Comparison of ENCODE assay signal across 24 cellular contexts in genomic region chr7:142400042-142400441, GRCh38.
"Had no signal": no experiment of that assay in that cellular context is flagged by ENCODE, and none has a peak within 500 bp of the region (broad histone marks: within the 10 kb centered on the region; RNA-seq: fewer than 3 reads in every experiment).

No MANE protein-coding gene starts in this region.

- ATAC-seq: activated naive CD8-positive, alpha-beta T cell treated with anti-CD3 and anti-CD28 coated beads, Interleukin-2, amount 50 U/mL, for 24 hours; K562 had no signal

- H3K27ac Mint-ChIP-seq: activated B cell treated with CpG ODN at 0.5 μM for 24 hours; activated CD4-positive, alpha-beta memory T cell treated with anti-CD3 and anti-CD28 coated beads for 36 hours; activated naive CD4-positive, alpha-beta T cell treated with anti-CD3 and anti-CD28 coated beads, Interleukin-2, amount 10 ng/mL, durations not matched to agents 7 days and 5 days; activated naive CD8-positive, alpha-beta T cell; activated naive CD8-positive, alpha-beta T cell treated with anti-CD3 and anti-CD28 coated beads, Interleukin-2, amount 50 U/mL, for 24 hours; activated T-cell treated with anti-CD3 and anti-CD28 coated beads, Interleukin-2, amount 50 U/mL, for 24 hours; brain; T-helper 2 cell treated with Interferon-gamma antibody and Interleukin-4, amounts not matched to agents 5 μg/mL and 100 μg/mL, for 36 hours had no signal

- H3K4me3 Mint-ChIP-seq: activated B cell treated with CpG ODN at 0.5 μM for 24 hours; activated CD4-positive, alpha-beta memory T cell treated with anti-CD3 and anti-CD28 coated beads for 36 hours; activated naive CD4-positive, alpha-beta T cell treated with anti-CD3 and anti-CD28 coated beads, Interleukin-2, amount 10 ng/mL, durations not matched to agents 7 days and 5 days; activated naive CD8-positive, alpha-beta T cell; activated naive CD8-positive, alpha-beta T cell treated with anti-CD3 and anti-CD28 coated beads, Interleukin-2, amount 50 U/mL, for 24 hours; activated T-cell treated with anti-CD3 and anti-CD28 coated beads, Interleukin-2, amount 50 U/mL, for 24 hours; brain; T-helper 2 cell treated with Interferon-gamma antibody and Interleukin-4, amounts not matched to agents 5 μg/mL and 100 μg/mL, for 36 hours had no signal

- H3K9me3 Mint-ChIP-seq: activated B cell treated with CpG ODN at 0.5 μM for 24 hours; activated CD4-positive, alpha-beta memory T cell treated with anti-CD3 and anti-CD28 coated beads for 36 hours; activated naive CD4-positive, alpha-beta T cell treated with anti-CD3 and anti-CD28 coated beads, Interleukin-2, amount 10 ng/mL, durations not matched to agents 7 days and 5 days; activated naive CD8-positive, alpha-beta T cell treated with anti-CD3 and anti-CD28 coated beads, Interleukin-2, amount 50 U/mL, for 24 hours; activated T-cell treated with anti-CD3 and anti-CD28 coated beads, Interleukin-2, amount 50 U/mL, for 24 hours; brain; T-helper 2 cell treated with Interferon-gamma antibody and Interleukin-4, amounts not matched to agents 5 μg/mL and 100 μg/mL, for 36 hours had no signal

- FAIRE-seq: K562 had no signal

- H3K4me1 Mint-ChIP-seq: activated B cell treated with CpG ODN at 0.5 μM for 24 hours; activated naive CD4-positive, alpha-beta T cell treated with anti-CD3 and anti-CD28 coated beads, Interleukin-2, amount 10 ng/mL, durations not matched to agents 7 days and 5 days; activated naive CD8-positive, alpha-beta T cell treated with anti-CD3 and anti-CD28 coated beads, Interleukin-2, amount 50 U/mL, for 24 hours; brain had no signal

- H3K36me3 Mint-ChIP-seq: activated CD4-positive, alpha-beta memory T cell treated with anti-CD3 and anti-CD28 coated beads for 36 hours; activated naive CD4-positive, alpha-beta T cell treated with anti-CD3 and anti-CD28 coated beads, Interleukin-2, amount 10 ng/mL, durations not matched to agents 7 days and 5 days; activated naive CD8-positive, alpha-beta T cell; brain had no signal

- DNase-seq: activated B cell treated with CpG ODN at 0.5 μM for 24 hours; activated CD4-positive, alpha-beta memory T cell treated with anti-CD3 and anti-CD28 coated beads for 36 hours; activated CD4-positive, alpha-beta T cell treated with anti-CD3 and anti-CD28 coated beads for 4 hours; activated CD4-positive, alpha-beta T cell treated with anti-CD3 and anti-CD28 coated beads, Interleukin-2, amount 50 U/mL, for 1 hour; activated CD4-positive, CD25-positive, alpha-beta regulatory T cell treated with anti-CD3 and anti-CD28 coated beads, Interleukin-2, amount 50 U/mL, for 72 hours; activated effector memory CD4-positive, alpha-beta T cell treated with Interleukin-2 at 50 U/mL for 16 hours; activated naive CD4-positive, alpha-beta T cell treated with anti-CD3 and anti-CD28 coated beads, Interleukin-2, amount 10 ng/mL, durations not matched to agents 7 days and 5 days; activated naive CD8-positive, alpha-beta T cell treated with anti-CD3 and anti-CD28 coated beads, Interleukin-2, amount 50 U/mL, for 24 hours; activated T-cell treated with anti-CD3 and anti-CD28 coated beads, Interleukin-2, amount 50 U/mL, for 24 hours; anterior cingulate cortex; central memory CD4-positive, alpha-beta T cell; NCI-H1105; NCI-H1436; NCI-H1694; NCI-H1930; NCI-H2081 treated with DMSO at 0.1 percent for 48 hours; NCI-H510A; NCI-H526; NCI-H748 treated with DMSO at 0.1 percent for 48 hours; Right ventricle myocardium superior had no signal

- H3K4me3 ChIP-seq: K562 had no signal
